In the genomic region with DNA sequence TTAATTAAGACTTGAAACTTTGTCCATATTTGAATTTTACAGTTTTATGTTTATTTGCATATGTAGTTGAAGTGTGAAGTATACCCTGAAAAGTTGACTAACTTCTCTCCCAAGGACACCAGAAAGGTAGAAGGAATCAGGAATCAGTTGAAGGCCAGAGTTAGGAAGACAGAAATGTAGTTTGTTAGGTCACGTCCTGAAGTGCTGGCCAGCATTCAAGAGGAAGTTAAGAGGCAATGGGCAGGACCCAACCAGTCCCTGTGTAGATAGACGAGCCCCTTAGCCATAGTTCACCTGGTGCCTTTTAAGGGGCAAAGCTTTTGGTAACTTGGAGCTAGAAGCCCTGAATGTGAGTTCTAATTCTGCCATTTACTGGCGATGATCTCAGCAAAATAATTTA, we compare ENCODE assay signal across 24 cellular contexts.
"Had no signal": no experiment of that assay in that cellular context is flagged by ENCODE, and none has a peak within 500 bp of the region (broad histone marks: within the 10 kb centered on the region; RNA-seq: fewer than 3 reads in every experiment).

No MANE protein-coding gene starts in this region.

- H3K27ac Mint-ChIP-seq: immature natural killer cell, nephron, progenitor cell of endocrine pancreas had no signal

- H3K36me3 ChIP-seq: esophagus muscularis mucosa, gastrocnemius medialis, heart right ventricle, left ventricle myocardium inferior, lower lobe of right lung, pancreas, tibial artery, upper lobe of left lung had no signal

- H3K4me3 Mint-ChIP-seq: immature natural killer cell, naive B cell, nephron had no signal

- H3K27me3 ChIP-seq: esophagus muscularis mucosa, gastrocnemius medialis, heart right ventricle, pancreas, tibial artery, upper lobe of left lung, uterus had no signal

- H3K9me3 Mint-ChIP-seq: nephron had no signal

- H3K36me3 Mint-ChIP-seq: immature natural killer cell, naive B cell had no signal

- H3K27me3 Mint-ChIP-seq: progenitor cell of endocrine pancreas had no signal

- H3K4me3 ChIP-seq: gastrocnemius medialis, heart right ventricle, left ventricle myocardium inferior, lower lobe of right lung, pancreas, tibial artery, upper lobe of left lung, uterus had no signal

- H3K27ac ChIP-seq: epithelial cell of prostate, gastrocnemius medialis, heart right ventricle, left ventricle myocardium inferior, lower lobe of right lung, pancreas, tibial artery, upper lobe of left lung, uterus had no signal

- H3K4me1 Mint-ChIP-seq: immature natural killer cell had no signal

- H3K4me1 ChIP-seq: gastrocnemius medialis, heart right ventricle, left ventricle myocardium inferior, lower lobe of right lung, pancreas, tibial artery, upper lobe of left lung, uterus had no signal

- DNase-seq: cortex of kidney; effector memory CD4-positive, alpha-beta T cell; gastrocnemius medialis; heart right ventricle; immature natural killer cell; kidney; left cardiac atrium; left ventricle myocardium inferior; lower lobe of right lung; mesenchymal stem cell; naive B cell; occipital lobe; pancreas; right cardiac atrium; small intestine; stimulated activated CD4-positive, alpha-beta T cell treated with anti-CD3 and anti-CD28 coated beads, Interleukin-12 subunit alpha, Interleukin-12 subunit beta, amount 100 ng/mL, for 4 hours; stimulated activated naive CD8-positive, alpha-beta T cell treated with anti-CD3 and anti-CD28 coated beads, Interleukin-15, Interleukin-2, amounts not matched to agents 100 U/mL and 50 U/mL, for 24 hours; tibial artery; upper lobe of left lung; uterus had no signal

- H3K9me3 ChIP-seq: esophagus muscularis mucosa, gastrocnemius medialis, heart right ventricle, left ventricle myocardium inferior, lower lobe of right lung, pancreas, tibial artery, upper lobe of left lung, uterus had no signal
